1 cellular context compared by ENCODE assay signal in genomic region chr19:3626473-3627350, GRCh38.
TF ChIP-seq lines count a peak whose summit lies in the region.

CACTIN (minus strand) TSS chr19:3626790; CDS start chr19:3626762, 28 bp downstream.

TF ChIP-seq in GM12878, 131 proteins besides CTCF, POLR2A, EP300 and RAD21 (continued from another document):
- TF ChIP-seq ZBTB33 (IDR thresholded peaks at IDR 0.05) (peak; percentile 97), PAX5 (IDR thresholded peaks at IDR 0.05; ENCODE audit: borderline replicate concordance, low read depth, low read length) (peak; percentile 78), FOXK2 (IDR thresholded peaks at IDR 0.05) (peak; percentile 78), DPF2 (IDR thresholded peaks at IDR 0.05) (peak; percentile 54), BCL11A (IDR thresholded peaks at IDR 0.05; ENCODE audit: low read depth, low read length) (no peak), SUPT20H (IDR thresholded peaks at IDR 0.05; ENCODE audit: borderline replicate concordance, control insufficient read depth, low read depth, low read length) (no peak), SMARCA5 (IDR thresholded peaks at IDR 0.05) (peak; percentile 79; the same call in 1 of the 2 replicates), CBX3 (IDR thresholded peaks at IDR 0.05; ENCODE audit: borderline replicate concordance, low read depth) (no peak), TCF12 (IDR thresholded peaks at IDR 0.05; ENCODE audit: low read depth, low read length) (peak; percentile 37; the same call in 1 of the 2 replicates)
TF ChIP-seq in GM12878: peak in this region for 67.
